Comparison of ENCODE assay signal across 10 cellular contexts in genomic region chr13:33918199-33918932, GRCh38.
DNase-seq lines count a peak whose midpoint lies in the region; ATAC-seq, FAIRE-seq and TF ChIP-seq lines count a peak whose summit lies in the region.
"Had no signal": no experiment of that assay in that cellular context is flagged by ENCODE, and none has a peak within 500 bp of the region (broad histone marks: within the 10 kb centered on the region; RNA-seq: fewer than 3 reads in every experiment).

No MANE protein-coding gene starts in this region.

- TF ChIP-seq CTCF in AG09319 (IDR thresholded peaks at IDR 0.05; ENCODE audit: low read depth, low read length) = no peak
- TF ChIP-seq CTCF in keratinocyte (optimal IDR thresholded peaks at IDR 0.05 in 1 of 3, IDR thresholded peaks at IDR 0.05 in 1 of 3, conservative IDR thresholded peaks at IDR 0.05 in 1 of 3; ENCODE audit: extremely low read depth in 1 of 3, insufficient read depth in 2 of 3, low read length in 3 of 3) = no peak

- H3K27me3 ChIP-seq in adipocyte (replicated peaks; ENCODE audit: control insufficient read depth, insufficient read depth, low read length) = no peaks in the 10 kb centered on the region
- no peaks in the 10 kb centered on the region for H3K27me3 ChIP-seq in keratinocyte (ENCODE audit: control insufficient read depth, extremely low read depth, insufficient read depth, low read length)
- H3K27me3 ChIP-seq: esophagus muscularis mucosa had no signal

- peak overlapping the region; percentile 16 for H2AFZ ChIP-seq in keratinocyte (ENCODE audit: control insufficient read depth, low read length)

- peaks cover 17% of the 10 kb centered on the region for H3K4me1 ChIP-seq in adipocyte (ENCODE audit: control insufficient read depth, insufficient read depth, low read length)
- peaks cover 8% of the 10 kb centered on the region for H3K4me1 ChIP-seq in keratinocyte (ENCODE audit: control insufficient read depth, extremely low read depth, insufficient read depth, low read length)
- H3K4me1 ChIP-seq: esophagus muscularis mucosa had no signal

- H3K36me3 ChIP-seq in adipocyte (ENCODE audit: control insufficient read depth, insufficient read depth, low read length, severe bottlenecking) (no peaks in the 10 kb centered on the region), keratinocyte (ENCODE audit: control insufficient read depth in 2 of 2, extremely low read depth in 1 of 2, insufficient read depth in 2 of 2, low read length in 2 of 2) (no peaks in the 10 kb centered on the region)
- H3K36me3 ChIP-seq: esophagus muscularis mucosa had no signal

- H3K79me2 ChIP-seq in keratinocyte (ENCODE audit: control insufficient read depth, insufficient read depth, low read length) = no peaks in the 10 kb centered on the region

- ATAC-seq in GM21576 (IDR thresholded peaks at IDR 0.05; ENCODE audit: unreplicated experiment) = no peak

- FAIRE-seq in HTR-8/SVneo (lab: Jason Lieb, UNC) (no peak), keratinocyte (lab: Jason Lieb, UNC) (peak; percentile 78)

- peak overlapping the region; percentile 8 for H3K4me2 ChIP-seq in keratinocyte (ENCODE audit: control insufficient read depth, extremely low read depth, insufficient read depth, low read depth, low read length)

- H3K9ac ChIP-seq in adipocyte (ENCODE audit: low read length) (peak overlapping the region; percentile 18), keratinocyte (ENCODE audit: control insufficient read depth, extremely low read depth, insufficient read depth, low read length) (no peak overlapping the region)

- no peak overlapping the region for H3K27ac ChIP-seq in keratinocyte (ENCODE audit: control insufficient read depth, insufficient read depth, low read length)
- H3K27ac ChIP-seq: esophagus muscularis mucosa had no signal

- dilution Hi-C loops in keratinocyte (cut with MboI; ENCODE audit: extremely low pct_ligation_motif_present, low sequenced_read_pairs) = no loop called here

- H3K9me1 ChIP-seq in keratinocyte (ENCODE audit: control insufficient read depth, extremely low read depth, insufficient read depth, low read length) = no peaks in the 10 kb centered on the region

- H4K20me1 ChIP-seq in keratinocyte (ENCODE audit: control insufficient read depth, extremely low read depth, insufficient read depth, low read length) = no peaks in the 10 kb centered on the region

- H3K4me3 ChIP-seq in adipocyte (ENCODE audit: low read length) (peak overlapping the region; percentile 47), keratinocyte (ENCODE audit: control insufficient read depth in 2 of 3, extremely low read depth in 1 of 3, insufficient read depth in 2 of 3, low read depth in 1 of 3, low read length in 3 of 3) (no peak overlapping the region)
- H3K4me3 ChIP-seq: esophagus muscularis mucosa had no signal

- DNase-seq in AG09319 (ENCODE audit: extremely low read depth, low read depth) = peak; percentile 70
- DNase-seq in HTR-8/SVneo (ENCODE audit: insufficient read length, low spot score) = peak; percentile 20
- peak; percentile 95 for DNase-seq in adipocyte (ENCODE audit: low read depth)
- DNase-seq in keratinocyte (ENCODE audit: low read depth, low spot score) = peak; percentile 4
- no peak for DNase-seq in amygdala (lab: John Stamatoyannopoulos, UW)
- no peak for DNase-seq in NCI-H1930 (lab: John Stamatoyannopoulos, UW)
- no peak for DNase-seq in NCI-H146 (lab: John Stamatoyannopoulos, UW)
- DNase-seq: activated T-cell treated with anti-CD3 and anti-CD28 coated beads, Interleukin-2, amount 50 U/mL, for 48 hours had no signal

- H3K9me3 ChIP-seq in adipocyte (ENCODE audit: control insufficient read depth, low read length) (no peaks in the 10 kb centered on the region), keratinocyte (ENCODE audit: control insufficient read depth, low read depth, low read length) (no peaks in the 10 kb centered on the region)
- H3K9me3 ChIP-seq: esophagus muscularis mucosa had no signal

Comparison
In these comparisons a context has a peak if more than half of its experiments do, and no peak if none do; other contexts are left out.
1. DNase-seq: peak in AG09319 (single experiment), HTR-8/SVneo (single experiment), adipocyte (single experiment) and keratinocyte (single experiment); none in amygdala (0 of 56), NCI-H1930 (0 of 2) and NCI-H146 (single experiment).